8 cellular contexts compared by ENCODE assay signal in the genomic region with DNA sequence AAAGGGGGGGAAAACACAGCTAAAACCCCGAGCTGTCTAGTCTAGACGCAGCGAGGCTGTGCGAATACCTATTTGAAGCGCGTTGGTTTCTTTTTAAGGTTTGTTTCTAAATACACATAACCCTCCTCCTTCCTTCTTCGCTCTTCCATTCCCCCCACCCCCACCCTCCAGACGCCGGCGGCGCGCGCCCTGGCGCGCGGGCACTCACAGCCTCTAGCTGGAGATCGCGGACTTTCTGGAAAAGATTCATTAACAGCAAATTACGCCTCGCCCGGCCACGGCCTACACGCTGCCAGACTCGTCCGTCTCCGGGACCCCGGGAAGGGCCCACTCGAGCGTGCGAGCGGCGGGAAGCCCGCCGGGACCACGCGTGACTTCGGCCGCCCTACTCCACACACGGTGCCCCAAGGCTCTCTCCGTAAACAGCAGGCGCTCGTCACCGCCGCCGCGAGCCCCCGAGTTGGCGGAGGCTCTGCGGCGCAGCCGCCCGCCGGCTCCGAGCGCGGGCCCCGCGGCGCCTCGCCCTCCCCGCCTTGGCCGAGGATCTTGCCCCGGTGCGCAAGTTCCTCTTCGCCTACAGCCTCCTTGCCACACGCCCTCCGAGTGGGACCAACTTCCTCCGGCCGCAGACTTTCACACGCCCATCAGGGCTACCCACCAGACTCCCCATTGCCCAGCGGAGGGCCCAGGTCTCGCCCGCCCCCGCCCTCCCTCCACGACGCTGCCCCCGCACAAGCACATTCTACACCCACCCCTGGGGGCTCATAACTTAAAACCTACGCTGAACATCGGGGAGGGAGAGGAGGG. TPM values are rescaled to one million over a fixed set of nuclear protein-coding genes. Genes with fewer than 3 reads are reported as not detected.
DNase-seq lines count a peak whose midpoint lies in the region; ATAC-seq and TF ChIP-seq lines count a peak whose summit lies in the region.

No MANE protein-coding gene starts in this region.

- H2AK5ac ChIP-seq in IMR-90 (ENCODE audit: low read depth, low read length), result no peak overlapping the region

- no peak overlapping the region for H2BK15ac ChIP-seq in IMR-90 (ENCODE audit: low read depth, low read length)

- H2AFZ ChIP-seq in IMR-90 (replicated peaks; ENCODE audit: low read length, poor library complexity), result peak overlapping the region; percentile 69

- H2BK20ac ChIP-seq in IMR-90 (ENCODE audit: low read depth, low read length), result no peak overlapping the region

- H3K23ac ChIP-seq in IMR-90 (ENCODE audit: low read depth, low read length), result peak overlapping the region; percentile 45; the same call in 1 of the 2 replicates

- TF ChIP-seq CTCF in IMR-90 (conservative IDR thresholded peaks at IDR 0.05; ENCODE audit: low read depth, low read length) (no peak), glutamatergic neuron (IDR thresholded peaks at IDR 0.05; ENCODE audit: partially characterized antibody, unreplicated experiment) (no peak)

- H4K8ac ChIP-seq in IMR-90 (ENCODE audit: low read depth in 2 of 2, low read length in 2 of 2), result no peak overlapping the region

- peak overlapping the region; percentile 63 for H3K27ac ChIP-seq in CD4-positive, alpha-beta memory T cell (ENCODE audit: low read depth, low read length)
- H3K27ac ChIP-seq in IMR-90 (ENCODE audit: insufficient read depth, low read length), result peak overlapping the region; percentile 70
- peak overlapping the region; percentile 72 for H3K27ac ChIP-seq in rectal smooth muscle tissue (ENCODE audit: low read depth, low read length)

- peak overlapping the region; percentile 66 for H2AK9ac ChIP-seq in IMR-90 (replicated peaks; ENCODE audit: low read depth, low read length, poor library complexity)

- TF ChIP-seq RAD21 in IMR-90 (IDR thresholded peaks at IDR 0.05; ENCODE audit: low read length), result no peak

- H3K4me3 Mint-ChIP-seq in CD4-positive, alpha-beta memory T cell, result peak overlapping the region; percentile 84 to 97 (median 92)
- peak overlapping the region; percentile 91 for H3K4me3 Mint-ChIP-seq in activated T-cell treated with anti-CD3 and anti-CD28 coated beads, Interleukin-2, amount 50 U/mL, for 4 hours
- H3K4me3 Mint-ChIP-seq in glutamatergic neuron (ENCODE audit: unreplicated experiment), result peak overlapping the region; percentile 95

- H3K4me3 ChIP-seq in CD4-positive, alpha-beta memory T cell (ENCODE audit: low read length in 2 of 2), result peak overlapping the region; percentile 51 to 52
- H3K4me3 ChIP-seq in IMR-90 (ENCODE audit: insufficient read depth, low read depth, low read length) (peak overlapping the region; percentile 86), rectal smooth muscle tissue (ENCODE audit: low read length) (peak overlapping the region; percentile 65)

- ATAC-seq in IMR-90 (ENCODE audit: low read depth), result no peak
- ATAC-seq in activated T-cell treated with anti-CD3 and anti-CD28 coated beads, Interleukin-2, amount 50 U/mL, for 4 hours, result peak; percentile 10

- POLR2A ChIA-PET in CD4-positive, alpha-beta memory T cell (lab: Charles Lee; ENCODE audit: partially characterized antibody), result interaction anchor here (0.6 to 14.3 kb wide), 13 partner anchors 8 to 1077 kb away, joined by 3 to 323 read pairs (median 6); no protein-coding TSS in a partner anchor
- POLR2A ChIA-PET in IMR-90 (lab: Charles Lee; ENCODE audit: unreplicated experiment), result interaction anchor here (0.6 kb wide), 2 partner anchors 59 to 191 kb away, joined by 3 to 4 read pairs; no protein-coding TSS in a partner anchor

- in situ Hi-C loops in IMR-90 (cut with MboI; ENCODE audit: low sequenced_read_pairs), result no loop called here

- peak overlapping the region; percentile 77 for H3K9ac ChIP-seq in IMR-90 (ENCODE audit: low read depth, low read length)
- H3K9ac ChIP-seq in rectal smooth muscle tissue (ENCODE audit: low read length), result no peak overlapping the region

- no peaks in the 10 kb centered on the region for H3K9me3 ChIP-seq in CD4-positive, alpha-beta memory T cell (ENCODE audit: control insufficient read depth in 1 of 2, low read length in 2 of 2)
- H3K9me3 ChIP-seq in IMR-90 (ENCODE audit: control insufficient read depth, insufficient read depth, low read length), result no peaks in the 10 kb centered on the region

- dilution Hi-C loops in IMR-90 (cut with HindIII; ENCODE audit: low sequenced_read_pairs, unreplicated experiment), result no loop called here

- peaks cover 3 to 30% of the 10 kb centered on the region in 2 experiments; a peak in 3 of 4 replicates for H3K79me1 ChIP-seq in IMR-90 (ENCODE audit: low read depth in 1 of 2, low read length in 2 of 2)

- H3K4ac ChIP-seq in IMR-90 (ENCODE audit: low read depth, low read length), result peak overlapping the region; percentile 66; the same call in 1 of the 2 replicates

- H4K20me1 ChIP-seq in IMR-90 (ENCODE audit: insufficient read depth, low read length), result peaks cover 27% of the 10 kb centered on the region

- BruUV-seq in IMR-90 (replicated peaks; lab: Mats Ljungman, UMichigan), result no TSS peak

- H3K27me3 ChIP-seq in CD4-positive, alpha-beta memory T cell (ENCODE audit: insufficient read depth, low read length), result no peaks in the 10 kb centered on the region
- no peaks in the 10 kb centered on the region; the same call in 1 of the 2 replicates for H3K27me3 ChIP-seq in IMR-90 (ENCODE audit: control insufficient read depth, insufficient read depth, low read length)
- H3K27me3 ChIP-seq in rectal smooth muscle tissue (ENCODE audit: control insufficient read depth, insufficient read depth, low read length), result peaks cover 4% of the 10 kb centered on the region

- H2BK5ac ChIP-seq in IMR-90 (ENCODE audit: low read depth, low read length, poor library complexity, severe bottlenecking), result peak overlapping the region; percentile 46

- no peak overlapping the region; the same call in 1 of the 2 replicates for H3K14ac ChIP-seq in IMR-90 (replicated peaks; ENCODE audit: low read depth, low read length)

- H3K4me1 Mint-ChIP-seq in CD4-positive, alpha-beta memory T cell, result peaks cover 18 to 49% (median 33%) of the 10 kb centered on the region in 4 donors
- peaks cover 29% of the 10 kb centered on the region for H3K4me1 Mint-ChIP-seq in activated T-cell treated with anti-CD3 and anti-CD28 coated beads, Interleukin-2, amount 50 U/mL, for 4 hours (ENCODE audit: low read depth)
- H3K4me1 Mint-ChIP-seq in glutamatergic neuron (ENCODE audit: low read depth, unreplicated experiment), result peaks cover 20% of the 10 kb centered on the region

- DNase-seq in CD4-positive, alpha-beta memory T cell, result peak in 2 of 5 donors; percentile 49 to 67
- DNase-seq in IMR-90 (no peak), glutamatergic neuron (no peak), NCI-H2171 treated with DMSO at 0.1 percent for 48 hours (lab: John Stamatoyannopoulos, UW) (no peak), cortex of kidney (lab: John Stamatoyannopoulos, UW) (no peak)
- DNase-seq in activated T-cell treated with anti-CD3 and anti-CD28 coated beads, Interleukin-2, amount 50 U/mL, for 4 hours, result no peak
- DNase-seq in effector CD8-positive, alpha-beta T cell (lab: John Stamatoyannopoulos, UW), result no peak

- TF ChIP-seq POLR2A in IMR-90 (IDR thresholded peaks at IDR 0.05; ENCODE audit: low read depth, low read length), result no peak; the same call in 1 of the 2 replicates

- H3K56ac ChIP-seq in IMR-90 (ENCODE audit: extremely low read depth, insufficient read depth, low read length), result no peak overlapping the region

- H3K18ac ChIP-seq in IMR-90 (ENCODE audit: low read depth, low read length), result peak overlapping the region; percentile 9; the same call in 1 of the 2 replicates

- H3K9me1 ChIP-seq in IMR-90 (ENCODE audit: insufficient read depth, low read length), result peaks cover 5% of the 10 kb centered on the region

- H3K4me2 ChIP-seq in IMR-90 (ENCODE audit: low read depth, low read length), result peak overlapping the region; percentile 89

- intact Hi-C loops in CD4-positive, alpha-beta memory T cell (cut with micrococcal nuclease), result loop anchor here (2.0 kb wide), 1 partner anchor 171 kb away; no protein-coding TSS in a partner anchor
- intact Hi-C loops in IMR-90 (cut with micrococcal nuclease), result loop anchor here (1.0 to 10.0 kb wide), 4 partner anchors 57 to 441 kb away; no protein-coding TSS in a partner anchor

- H3K36me3 ChIP-seq in CD4-positive, alpha-beta memory T cell (ENCODE audit: insufficient read depth, low read length), result no peaks in the 10 kb centered on the region
- H3K36me3 ChIP-seq in IMR-90 (ENCODE audit: control insufficient read depth, insufficient read depth, low read length) (no peaks in the 10 kb centered on the region), rectal smooth muscle tissue (ENCODE audit: control insufficient read depth, insufficient read depth, low read length) (no peaks in the 10 kb centered on the region)

- peaks cover 35% of the 10 kb centered on the region for H3K4me1 ChIP-seq in CD4-positive, alpha-beta memory T cell (ENCODE audit: insufficient read depth, low read length)
- peaks cover 3% of the 10 kb centered on the region for H3K4me1 ChIP-seq in IMR-90 (ENCODE audit: control insufficient read depth, insufficient read depth, low read length)
- H3K4me1 ChIP-seq in rectal smooth muscle tissue (ENCODE audit: control insufficient read depth, insufficient read depth, low read length), result peaks cover 11% of the 10 kb centered on the region

- peak overlapping the region; percentile 89 to 96 (median 91) for H3K27ac Mint-ChIP-seq in CD4-positive, alpha-beta memory T cell
- peak overlapping the region; percentile 85 for H3K27ac Mint-ChIP-seq in glutamatergic neuron (ENCODE audit: unreplicated experiment)

- H4K91ac ChIP-seq in IMR-90 (ENCODE audit: insufficient read depth, low read depth, low read length), result no peak overlapping the region; the same call in 1 of the 2 replicates

- peaks cover 0 to 7% (median under 1%) of the 10 kb centered on the region in 8 donors for H3K9me3 Mint-ChIP-seq in CD4-positive, alpha-beta memory T cell
- no peaks in the 10 kb centered on the region for H3K9me3 Mint-ChIP-seq in activated T-cell treated with anti-CD3 and anti-CD28 coated beads, Interleukin-2, amount 50 U/mL, for 4 hours
- peaks cover 18% of the 10 kb centered on the region for H3K9me3 Mint-ChIP-seq in glutamatergic neuron (ENCODE audit: unreplicated experiment)

- 0 out of 2 replicates have a peak overlapping the region, but pooled peaks have one; percentile 3 for H4K5ac ChIP-seq in IMR-90 (ENCODE audit: low read depth, low read length)

- WGBS in IMR-90 (ENCODE audit: extremely low coverage in 2 of 2, insufficient read length in 1 of 2), 2 experiments, result 5% methylated on average over 12 of the region's 79 CpGs; no CpG with 5 or more reads in 1 of the 2 experiments

- CTCF ChIA-PET in CD4-positive, alpha-beta memory T cell (lab: Charles Lee; ENCODE audit: partially characterized antibody), result interaction anchor here (1.5 kb wide), 1 partner anchor 72 kb away, joined by 3 read pairs; no protein-coding TSS in a partner anchor
- CTCF ChIA-PET in IMR-90 (lab: Yijun Ruan, JAX), result interaction anchor here (1.5 kb wide), 1 partner anchor 8 kb away, joined by 5 read pairs; no protein-coding TSS in a partner anchor

- H2BK120ac ChIP-seq in IMR-90 (ENCODE audit: low read depth, low read length), result no peak overlapping the region

- H3K36me3 Mint-ChIP-seq in CD4-positive, alpha-beta memory T cell, result peaks cover 0 to 10% of the 10 kb centered on the region in 2 donors
- peaks cover 3% of the 10 kb centered on the region for H3K36me3 Mint-ChIP-seq in activated T-cell treated with anti-CD3 and anti-CD28 coated beads, Interleukin-2, amount 50 U/mL, for 4 hours (ENCODE audit: insufficient read depth)
- H3K36me3 Mint-ChIP-seq in glutamatergic neuron (ENCODE audit: unreplicated experiment), result no peaks in the 10 kb centered on the region

- H3K27me3 Mint-ChIP-seq in CD4-positive, alpha-beta memory T cell, result no peaks in the 10 kb centered on the region
- H3K27me3 Mint-ChIP-seq in activated T-cell treated with anti-CD3 and anti-CD28 coated beads, Interleukin-2, amount 50 U/mL, for 4 hours (ENCODE audit: low read depth), result no peaks in the 10 kb centered on the region
- H3K27me3 Mint-ChIP-seq in glutamatergic neuron (ENCODE audit: unreplicated experiment), result peaks cover 20% of the 10 kb centered on the region

RNA-seq across cellular contexts. Expression of gene BCOR, which starts 2.0 kb away (rescaled TPM):
- 10 to 100 TPM; 47.1 to 48.7 TPM for total RNA-seq in CD4-positive, alpha-beta memory T cell
- 1 to 10 TPM; 1.9 to 7.0 TPM for polyA plus RNA-seq in CD4-positive, alpha-beta memory T cell
- total RNA-seq in IMR-90 (2012; rRNA removed) (7.5 and 8.9 TPM in 2 replicates), glutamatergic neuron (ENCODE audit: unreplicated experiment) (59.0 TPM)
- polyA plus RNA-seq in IMR-90 (2012; rRNA removed), result 7.9 and 9.0 TPM in 2 replicates
- 5.3 and 6.2 TPM in 2 replicates for polyA plus RNA-seq in IMR-90 (2012; cell fraction: cytosol; rRNA removed)
- polyA plus RNA-seq in IMR-90 (2012; cell fraction: nucleus; rRNA removed; ENCODE audit: low replicate concordance), result 7.8 and 17.4 TPM in 2 replicates
- total RNA-seq in activated T-cell treated with anti-CD3 and anti-CD28 coated beads, Interleukin-2, amount 50 U/mL, for 4 hours, result 10 to 100 TPM; 53.4 to 58.5 (median 54.5) TPM
